ENCODE assay signal across 9 cellular contexts in the genomic region with DNA sequence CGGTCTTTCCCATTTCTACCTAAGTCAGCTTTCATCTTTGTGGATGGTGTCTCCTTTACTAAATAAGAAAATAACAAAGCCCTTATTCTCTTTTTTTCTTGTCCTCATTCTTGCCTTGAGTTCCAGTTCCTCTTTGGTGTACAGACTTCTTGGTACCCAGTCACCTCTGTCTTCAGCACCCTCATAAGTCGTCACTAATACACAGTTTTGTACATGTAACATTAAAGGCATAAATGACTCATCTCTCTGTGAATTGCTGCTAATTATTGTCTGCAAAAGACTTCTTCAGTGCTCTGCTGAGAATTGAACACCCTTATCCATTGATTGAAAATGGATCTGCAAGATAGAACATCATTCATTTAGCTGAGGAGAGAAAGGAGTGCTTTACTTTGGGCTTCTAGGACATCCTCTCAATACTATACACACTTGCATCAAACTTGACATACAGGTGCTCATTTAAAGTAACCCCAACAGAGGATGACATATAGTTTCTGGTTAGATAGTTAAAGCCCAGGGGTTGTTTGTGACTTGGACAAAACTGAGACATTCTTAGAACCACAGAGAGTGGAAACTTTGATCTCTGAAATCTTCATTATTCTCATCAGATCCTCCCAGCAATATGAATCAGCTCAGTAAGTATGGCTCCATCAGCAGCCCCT.
DNase-seq lines count a peak whose midpoint lies in the region; ATAC-seq, FAIRE-seq and TF ChIP-seq lines count a peak whose summit lies in the region.
"Had no signal": no experiment of that assay in that cellular context is flagged by ENCODE, and none has a peak within 500 bp of the region (broad histone marks: within the 10 kb centered on the region; RNA-seq: fewer than 3 reads in every experiment).

No MANE protein-coding gene starts in this region.

- H3K27ac ChIP-seq in mammary epithelial cell (ENCODE audit: insufficient read depth, low read depth, low read length) (no peak overlapping the region), HepG2 (ENCODE audit: extremely low read length, insufficient read depth, low read length) (no peak overlapping the region)

- peaks cover 52% of the 10 kb centered on the region for H3K36me3 Mint-ChIP-seq in activated naive CD4-positive, alpha-beta T cell treated with anti-CD3 and anti-CD28 coated beads, Interleukin-2, amount 50 U/mL, for 24 hours

- H3K36me3 ChIP-seq in mammary epithelial cell (ENCODE audit: insufficient read depth, low read length) (peaks cover 48% of the 10 kb centered on the region), HepG2 (replicated peaks in 1 of 2; ENCODE audit: control insufficient read depth in 1 of 2, insufficient read depth in 2 of 2, low read length in 2 of 2) (peaks cover 34 to 76% of the 10 kb centered on the region in 2 experiments)

- no peaks in the 10 kb centered on the region for H3K9me3 ChIP-seq in mammary epithelial cell (replicated peaks; ENCODE audit: insufficient read depth, low read length)
- H3K9me3 ChIP-seq in HepG2 (ENCODE audit: low read length) = no peaks in the 10 kb centered on the region
- H3K9me3 ChIP-seq: MG63 had no signal

- no peak for TF ChIP-seq EP300 in HepG2 (IDR thresholded peaks at IDR 0.05; ENCODE audit: low read depth in 2 of 2, low read length in 2 of 2)
- TF ChIP-seq EP300 in HepG2 (CRISPR knock-in tag; IDR thresholded peaks at IDR 0.05; ENCODE audit: borderline replicate concordance) = no peak

- no peak for FAIRE-seq in HepG2 (lab: Jason Lieb, UNC)

- H3K9ac ChIP-seq in mammary epithelial cell (ENCODE audit: insufficient read depth, low read length) (no peak overlapping the region), HepG2 (ENCODE audit: insufficient read depth, low read depth, low read length) (no peak overlapping the region)

- intact Hi-C loops in mammary epithelial cell (cut with micrococcal nuclease) (no loop called here), HepG2 (cut with micrococcal nuclease; ENCODE audit: unreplicated experiment) (no loop called here)

- TF ChIP-seq CTCF in mammary epithelial cell (conservative IDR thresholded peaks at IDR 0.05 in 1 of 2, IDR thresholded peaks at IDR 0.05 in 1 of 2; ENCODE audit: extremely low read depth in 1 of 2, insufficient read depth in 1 of 2, low read depth in 1 of 2, low read length in 2 of 2) (no peak), HepG2 (CRISPR knock-in tag; IDR thresholded peaks at IDR 0.05) (no peak)

- CTCF ChIA-PET in mammary epithelial cell (lab: Charles Lee; ENCODE audit: low non-redundant PET) = no interaction called here
- CTCF ChIA-PET in HepG2 (lab: Yijun Ruan, JAX; ENCODE audit: low intra/inter-chr PET ratio, low total read pairs) = no interaction called here

- no peak for TF ChIP-seq RAD21 in HepG2 (CRISPR knock-in tag; IDR thresholded peaks at IDR 0.05)

- H3K9me3 Mint-ChIP-seq in activated naive CD4-positive, alpha-beta T cell treated with anti-CD3 and anti-CD28 coated beads, Interleukin-2, amount 50 U/mL, for 24 hours = no peaks in the 10 kb centered on the region

- H3K4me2 ChIP-seq in mammary epithelial cell (ENCODE audit: insufficient read depth, low read depth, low read length) (no peak overlapping the region), HepG2 (ENCODE audit: low read depth, low read length) (no peak overlapping the region)

- H3K27me3 ChIP-seq in mammary epithelial cell (ENCODE audit: insufficient read depth, low read length) = no peaks in the 10 kb centered on the region
- H3K27me3 ChIP-seq in HepG2 (ENCODE audit: control insufficient read depth in 1 of 2, insufficient read depth in 2 of 2, low read length in 2 of 2) = no peaks in the 10 kb centered on the region
- H3K27me3 ChIP-seq: MG63 had no signal

- in situ Hi-C loops in mammary epithelial cell (cut with MboI; ENCODE audit: low sequenced_read_pairs in 2 of 2) = no loop called here
- in situ Hi-C loops in HepG2 (cut with HindIII; ENCODE audit: extremely low pct_ligation_motif_present, low pct_unique_long_range_greater_than_20kb) = no loop called here

- POLR2A ChIA-PET in HepG2 (lab: Yijun Ruan, JAX) = no interaction called here

- dilution Hi-C loops in mammary epithelial cell (cut with HindIII; ENCODE audit: low sequenced_read_pairs) = no loop called here

- no peak for TF ChIP-seq POLR2A in HepG2 (IDR thresholded peaks at IDR 0.05; ENCODE audit: insufficient read depth in 1 of 2, low read depth in 2 of 2, low read length in 2 of 2)

- ATAC-seq in HG02678 (IDR thresholded peaks at IDR 0.05; ENCODE audit: unreplicated experiment) (peak; percentile 74), HG03571 (IDR thresholded peaks at IDR 0.05; ENCODE audit: unreplicated experiment) (peak; percentile 78), HepG2 (no peak)

- DNase-seq in activated naive CD4-positive, alpha-beta T cell treated with anti-CD3 and anti-CD28 coated beads, Interleukin-2, amount 50 U/mL, for 16 hours = no peak
- DNase-seq in mammary epithelial cell (no peak), NOMO-1 treated with dmso at 0.1 percent for 144 hours (lab: John Stamatoyannopoulos, UW; ENCODE audit: unreplicated experiment) (no peak), HepG2 (ENCODE audit: low spot score) (no peak), NCI-H2029 treated with DMSO at 0.1 percent for 48 hours (lab: John Stamatoyannopoulos, UW) (no peak)
- DNase-seq: MG63 had no signal

- peaks cover 61% of the 10 kb centered on the region for H3K4me1 Mint-ChIP-seq in activated naive CD4-positive, alpha-beta T cell treated with anti-CD3 and anti-CD28 coated beads, Interleukin-2, amount 50 U/mL, for 24 hours

- BruUV-seq in mammary epithelial cell (replicated peaks; lab: Mats Ljungman, UMichigan) = no TSS peak
- no TSS peak for BruUV-seq in HepG2 (replicated peaks; lab: Mats Ljungman, UMichigan)

- WGBS in mammary epithelial cell (ENCODE audit: low coverage, missing lambda C conversion rate) = 89% methylated on average over 2 of the region's 2 CpGs
- WGBS in HepG2 (ENCODE audit: low lambda C conversion rate) = 98% methylated on average over 2 of the region's 2 CpGs

- no peaks in the 10 kb centered on the region for H3K27me3 Mint-ChIP-seq in activated naive CD4-positive, alpha-beta T cell treated with anti-CD3 and anti-CD28 coated beads, Interleukin-2, amount 50 U/mL, for 24 hours

- H3K79me2 ChIP-seq in mammary epithelial cell (ENCODE audit: insufficient read depth, low read length) (no peaks in the 10 kb centered on the region), HepG2 (ENCODE audit: insufficient read depth, low read length) (no peaks in the 10 kb centered on the region)

- H4K20me1 ChIP-seq in mammary epithelial cell (ENCODE audit: insufficient read depth, low read length) (no peaks in the 10 kb centered on the region), HepG2 (ENCODE audit: insufficient read depth, low read length) (no peaks in the 10 kb centered on the region)

- H3K4me1 ChIP-seq in mammary epithelial cell (ENCODE audit: insufficient read depth, low read length) (peaks cover 12% of the 10 kb centered on the region), HepG2 (ENCODE audit: insufficient read depth, low read length) (no peaks in the 10 kb centered on the region)

- H2AFZ ChIP-seq in mammary epithelial cell (ENCODE audit: low read depth, low read length) (no peak overlapping the region), HepG2 (ENCODE audit: low read length) (no peak overlapping the region)

- peak overlapping the region; percentile 95 for H3K27ac Mint-ChIP-seq in activated naive CD4-positive, alpha-beta T cell treated with anti-CD3 and anti-CD28 coated beads, Interleukin-2, amount 50 U/mL, for 24 hours

- H3K4me3 Mint-ChIP-seq in activated naive CD4-positive, alpha-beta T cell treated with anti-CD3 and anti-CD28 coated beads, Interleukin-2, amount 50 U/mL, for 24 hours = peak overlapping the region; percentile 63

- H3K4me3 ChIP-seq in mammary epithelial cell (replicated peaks in 1 of 3; ENCODE audit: insufficient read depth in 1 of 3, low read depth in 2 of 3, low read length in 3 of 3) (no peak overlapping the region), HepG2 (replicated peaks in 1 of 3; ENCODE audit: insufficient read depth in 1 of 3, low read depth in 2 of 3, low read length in 3 of 3) (no peak overlapping the region)
- H3K4me3 ChIP-seq: MG63 had no signal

TF ChIP-seq in HepG2, 621 proteins besides CTCF, POLR2A, EP300 and RAD21 (continues in another document):
- TF ChIP-seq ZNF577 (CRISPR knock-in tag; IDR thresholded peaks at IDR 0.05; ENCODE audit: borderline replicate concordance, low read depth) (no peak), STAG1 (CRISPR knock-in tag; IDR thresholded peaks at IDR 0.05) (no peak), ZNF775 (CRISPR knock-in tag; IDR thresholded peaks at IDR 0.05; ENCODE audit: borderline replicate concordance) (no peak), NR3C1 (CRISPR knock-in tag; IDR thresholded peaks at IDR 0.05) (no peak), RFX5 (IDR thresholded peaks at IDR 0.05; ENCODE audit: low read depth, low read length) (no peak), ATF7 (IDR thresholded peaks at IDR 0.05) (no peak), ATF7 (CRISPR knock-in tag; IDR thresholded peaks at IDR 0.05) (no peak), ZNF616 (CRISPR knock-in tag; IDR thresholded peaks at IDR 0.05; ENCODE audit: low read depth) (no peak), CAMTA2 (CRISPR knock-in tag; IDR thresholded peaks at IDR 0.05; ENCODE audit: borderline replicate concordance) (no peak), ZNF326 (CRISPR knock-in tag; IDR thresholded peaks at IDR 0.05; ENCODE audit: borderline replicate concordance) (no peak), ZNF720 (CRISPR knock-in tag; IDR thresholded peaks at IDR 0.05) (no peak), ZNF569 (CRISPR knock-in tag; IDR thresholded peaks at IDR 0.05; ENCODE audit: borderline replicate concordance) (no peak), ZNF354B (CRISPR knock-in tag; IDR thresholded peaks at IDR 0.05) (no peak), ZNF205 (CRISPR knock-in tag; IDR thresholded peaks at IDR 0.05) (no peak)
- TF ChIP-seq, protein P1, sequence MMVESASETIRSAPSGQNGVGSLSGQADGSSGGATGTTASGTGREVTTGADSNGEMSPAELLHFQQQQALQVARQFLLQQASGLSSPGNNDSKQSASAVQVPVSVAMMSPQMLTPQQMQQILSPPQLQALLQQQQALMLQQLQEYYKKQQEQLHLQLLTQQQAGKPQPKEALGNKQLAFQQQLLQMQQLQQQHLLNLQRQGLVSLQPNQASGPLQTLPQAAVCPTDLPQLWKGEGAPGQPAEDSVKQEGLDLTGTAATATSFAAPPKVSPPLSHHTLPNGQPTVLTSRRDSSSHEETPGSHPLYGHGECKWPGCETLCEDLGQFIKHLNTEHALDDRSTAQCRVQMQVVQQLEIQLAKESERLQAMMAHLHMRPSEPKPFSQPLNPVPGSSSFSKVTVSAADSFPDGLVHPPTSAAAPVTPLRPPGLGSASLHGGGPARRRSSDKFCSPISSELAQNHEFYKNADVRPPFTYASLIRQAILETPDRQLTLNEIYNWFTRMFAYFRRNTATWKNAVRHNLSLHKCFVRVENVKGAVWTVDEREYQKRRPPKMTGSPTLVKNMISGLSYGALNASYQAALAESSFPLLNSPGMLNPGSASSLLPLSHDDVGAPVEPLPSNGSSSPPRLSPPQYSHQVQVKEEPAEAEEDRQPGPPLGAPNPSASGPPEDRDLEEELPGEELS (CRISPR knock-in tag; IDR thresholded peaks at IDR 0.05) = no peak
